ENCODE assay signal across 20 cellular contexts in genomic region chr18:25253136-25253535, GRCh38.
DNase-seq lines count a peak whose midpoint lies in the region; ATAC-seq, FAIRE-seq and TF ChIP-seq lines count a peak whose summit lies in the region.
"Had no signal": no experiment of that assay in that cellular context is flagged by ENCODE, and none has a peak within 500 bp of the region (broad histone marks: within the 10 kb centered on the region; RNA-seq: fewer than 3 reads in every experiment).

No MANE protein-coding gene starts in this region.

- H3K4me3 ChIP-seq in pancreas = no peak overlapping the region
- H3K4me3 ChIP-seq in gastrocnemius medialis = no peak overlapping the region
- H3K4me3 ChIP-seq: A549, HAP-1 had no signal

- no peaks in the 10 kb centered on the region for H3K9me3 ChIP-seq in pancreas
- no peaks in the 10 kb centered on the region for H3K9me3 ChIP-seq in gastrocnemius medialis
- H3K9me3 ChIP-seq: A549, HAP-1 had no signal

- no peaks in the 10 kb centered on the region for H3K4me1 ChIP-seq in pancreas
- no peaks in the 10 kb centered on the region for H3K4me1 ChIP-seq in gastrocnemius medialis
- H3K4me1 ChIP-seq: A549, HAP-1 had no signal

- no peak overlapping the region for H3K4me3 Mint-ChIP-seq in endothelial cell (ENCODE audit: unreplicated experiment)
- H3K4me3 Mint-ChIP-seq in activated CD4-positive, alpha-beta T cell treated with anti-CD3 and anti-CD28 coated beads, Interleukin-2, amount 10 ng/mL, durations not matched to agents 24 days and 14 days = no peak overlapping the region

- WGBS in pancreas, 2 donors = 35 to 53% methylated on average over 1 of the region's 1 CpG

- peaks cover 10% of the 10 kb centered on the region for H3K36me3 Mint-ChIP-seq in endothelial cell (ENCODE audit: low read depth, unreplicated experiment)
- no peaks in the 10 kb centered on the region for H3K36me3 Mint-ChIP-seq in activated CD4-positive, alpha-beta T cell treated with anti-CD3 and anti-CD28 coated beads, Interleukin-2, amount 10 ng/mL, durations not matched to agents 24 days and 14 days (ENCODE audit: low read depth)

- no peaks in the 10 kb centered on the region for H3K36me3 ChIP-seq in pancreas
- H3K36me3 ChIP-seq in gastrocnemius medialis = no peaks in the 10 kb centered on the region
- H3K36me3 ChIP-seq: HAP-1 had no signal

- ATAC-seq in pancreas = no peak
- ATAC-seq in gastrocnemius medialis = no peak
- ATAC-seq: A549 had no signal

- H3K4me1 Mint-ChIP-seq in endothelial cell (ENCODE audit: unreplicated experiment) = peaks cover 51% of the 10 kb centered on the region
- H3K4me1 Mint-ChIP-seq in activated CD4-positive, alpha-beta T cell treated with anti-CD3 and anti-CD28 coated beads, Interleukin-2, amount 10 ng/mL, durations not matched to agents 24 days and 14 days = no peaks in the 10 kb centered on the region

- in situ Hi-C loops in gastrocnemius medialis (cut with MboI; ENCODE audit: low sequenced_read_pairs in 4 of 4) = no loop called here

- peaks cover 4% of the 10 kb centered on the region for H3K27me3 Mint-ChIP-seq in endothelial cell (ENCODE audit: unreplicated experiment)
- no peaks in the 10 kb centered on the region for H3K27me3 Mint-ChIP-seq in activated CD4-positive, alpha-beta T cell treated with anti-CD3 and anti-CD28 coated beads, Interleukin-2, amount 10 ng/mL, durations not matched to agents 24 days and 14 days

- H3K27me3 ChIP-seq in pancreas = peaks cover 0 to 9% (median 0%) of the 10 kb centered on the region in 4 donors
- H3K27me3 ChIP-seq in gastrocnemius medialis = no peaks in the 10 kb centered on the region

- H3K27ac Mint-ChIP-seq in endothelial cell (ENCODE audit: unreplicated experiment) = peak overlapping the region; percentile 26
- no peak overlapping the region for H3K27ac Mint-ChIP-seq in activated CD4-positive, alpha-beta T cell treated with anti-CD3 and anti-CD28 coated beads, Interleukin-2, amount 10 ng/mL, durations not matched to agents 24 days and 14 days

- TF ChIP-seq POLR2A in gastrocnemius medialis (IDR thresholded peaks at IDR 0.05) = no peak

- DNase-seq in EL (peak; percentile 69), M059J (ENCODE audit: low read depth) (peak; percentile 68), endothelial cell (ENCODE audit: low spot score) (no peak), renal cortical epithelial cell (ENCODE audit: low read depth) (peak; percentile 6), pancreas (no peak), gastrocnemius medialis (no peak), NCI-H446 (lab: John Stamatoyannopoulos, UW) (no peak)
- no peak for DNase-seq in activated CD4-positive, alpha-beta T cell treated with anti-CD3 and anti-CD28 coated beads, Interleukin-2, amount 10 ng/mL, durations not matched to agents 24 days and 14 days
- DNase-seq: AML-193, COR-L47, KBM-7, NCI-H1048, NCI-H1436 treated with DMSO at 0.1 percent for 48 hours, NCI-H2029 treated with DMSO at 0.1 percent for 48 hours, NCI-H510A, NCI-H82 had no signal

- no peak overlapping the region for H3K27ac ChIP-seq in pancreas
- no peak overlapping the region for H3K27ac ChIP-seq in gastrocnemius medialis
- H3K27ac ChIP-seq: A549, HL-60 had no signal

- FAIRE-seq in pancreas (lab: Jason Lieb, UNC) = no peak
- FAIRE-seq: A549, GM19239 had no signal

- intact Hi-C loops in pancreas (cut with DNase I) (no loop called here), gastrocnemius medialis (cut with DNase I; ENCODE audit: low total_unique reads) (no loop called here)
- intact Hi-C loops in activated CD4-positive, alpha-beta T cell treated with anti-CD3 and anti-CD28 coated beads, Interleukin-2, amount 10 ng/mL, durations not matched to agents 24 days and 14 days (cut with micrococcal nuclease) = loop anchor here (10.0 kb wide), 1 partner anchor 78 kb away; no protein-coding TSS in a partner anchor

- TF ChIP-seq CTCF in endothelial cell (IDR thresholded peaks at IDR 0.05; ENCODE audit: unreplicated experiment) = no peak
- no peak for TF ChIP-seq CTCF in pancreas (IDR thresholded peaks at IDR 0.05)
- TF ChIP-seq CTCF in gastrocnemius medialis (IDR thresholded peaks at IDR 0.05 in 4 of 5, conservative IDR thresholded peaks at IDR 0.05 in 1 of 5) = no peak

- no peaks in the 10 kb centered on the region for H3K9me3 Mint-ChIP-seq in endothelial cell (ENCODE audit: unreplicated experiment)
- no peaks in the 10 kb centered on the region for H3K9me3 Mint-ChIP-seq in activated CD4-positive, alpha-beta T cell treated with anti-CD3 and anti-CD28 coated beads, Interleukin-2, amount 10 ng/mL, durations not matched to agents 24 days and 14 days

Comparison
In these comparisons a context has a peak if more than half of its experiments do, and no peak if none do; other contexts are left out.
1. DNase-seq: peak in EL (single experiment), M059J (single experiment) and renal cortical epithelial cell (single experiment); none in endothelial cell (single experiment), pancreas (0 of 6), gastrocnemius medialis (0 of 2), NCI-H446 (0 of 2) and activated CD4-positive, alpha-beta T cell treated with anti-CD3 and anti-CD28 coated beads, Interleukin-2, amount 10 ng/mL, durations not matched to agents 24 days and 14 days (single experiment).